19 cellular contexts compared by ENCODE assay signal in the genomic region with DNA sequence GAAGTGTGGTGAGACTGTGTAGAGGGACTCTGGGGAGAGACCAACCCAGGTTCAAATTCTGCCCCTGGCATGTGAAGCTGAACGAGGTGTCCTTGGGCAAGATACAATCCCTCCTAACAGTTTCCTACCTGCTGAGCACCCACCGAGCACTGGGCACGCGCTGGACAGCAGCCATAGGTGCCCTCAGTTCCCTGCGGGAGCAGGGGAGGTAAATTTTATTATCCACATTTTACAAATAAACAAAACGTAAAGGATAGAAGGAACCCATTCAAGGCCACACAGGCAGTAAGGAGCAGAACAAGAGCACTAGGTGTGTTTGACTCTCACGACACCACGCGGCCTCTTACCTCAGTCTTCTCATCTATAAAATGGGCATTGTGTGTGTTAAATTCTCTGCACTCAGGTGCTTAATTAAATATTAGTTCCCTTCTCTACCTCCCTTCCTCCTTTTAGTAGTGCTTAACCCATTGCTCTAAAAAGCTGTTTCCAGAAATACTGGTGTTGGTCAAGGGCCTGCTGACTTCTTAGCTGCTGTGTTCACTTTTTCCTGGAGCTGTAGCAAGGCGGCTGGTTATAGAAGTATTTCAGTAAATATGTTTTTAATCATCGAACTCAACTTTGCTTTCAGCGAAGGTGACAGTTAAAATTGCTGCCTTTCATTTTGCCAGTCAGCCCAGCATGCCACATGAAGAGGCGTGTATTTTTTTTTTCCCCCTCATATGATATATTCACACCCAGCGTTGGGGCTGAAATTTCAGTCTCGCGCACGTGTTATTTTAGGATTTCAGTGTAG. TPM values are rescaled to one million over a fixed set of nuclear protein-coding genes. Genes with fewer than 3 reads are reported as not detected.
DNase-seq lines count a peak whose midpoint lies in the region; ATAC-seq, FAIRE-seq and TF ChIP-seq lines count a peak whose summit lies in the region.
"Had no signal": no experiment of that assay in that cellular context is flagged by ENCODE, and none has a peak within 500 bp of the region (broad histone marks: within the 10 kb centered on the region; RNA-seq: fewer than 3 reads in every experiment).

No MANE protein-coding gene starts in this region.

- H3K4me1 ChIP-seq in Panc1 (ENCODE audit: control insufficient read depth, insufficient read depth, low read length), result no peaks in the 10 kb centered on the region
- peaks cover 8 to 14% (median 11%) of the 10 kb centered on the region in 4 experiments; a peak in 6 of 7 replicates for H3K4me1 ChIP-seq in H1 (replicated peaks in 1 of 4; ENCODE audit: control insufficient read depth in 3 of 4, insufficient read depth in 4 of 4, low read length in 3 of 4)
- H3K4me1 ChIP-seq in neuronal stem cell (ENCODE audit: control insufficient read depth in 2 of 2, insufficient read depth in 1 of 2, low read depth in 1 of 2, low read length in 2 of 2), result peaks cover 6 to 7% of the 10 kb centered on the region in 2 donors

- H3K27me3 ChIP-seq in Panc1 (ENCODE audit: control insufficient read depth, insufficient read depth, low read length), result no peaks in the 10 kb centered on the region
- no peaks in the 10 kb centered on the region for H3K27me3 ChIP-seq in H1 (replicated peaks in 1 of 4; ENCODE audit: control insufficient read depth in 3 of 4, extremely low read depth in 1 of 4, insufficient read depth in 3 of 4, low read length in 3 of 4)
- H3K27me3 ChIP-seq in neuronal stem cell (ENCODE audit: control insufficient read depth in 3 of 3, insufficient read depth in 3 of 3, low read depth in 1 of 3, low read length in 3 of 3), result no peaks in the 10 kb centered on the region
- no peaks in the 10 kb centered on the region for H3K27me3 ChIP-seq in CD4-positive, alpha-beta T cell (ENCODE audit: control insufficient read depth, insufficient read depth, low read length)
- H3K27me3 ChIP-seq: BLaER1 had no signal

- H2BK15ac ChIP-seq in H1 (ENCODE audit: low read length), result no peak overlapping the region
- H2BK15ac ChIP-seq in neuronal stem cell (ENCODE audit: low read length), result no peak overlapping the region

- CTCF ChIA-PET in Panc1 (lab: Charles Lee), result no interaction called here
- CTCF ChIA-PET in H1 (lab: Charles Lee; ENCODE audit: partially characterized antibody), result interaction anchor here (0.5 to 1.1 kb wide), 3 partner anchors 44 to 197 kb away, joined by 3 read pairs; no protein-coding TSS in a partner anchor
- CTCF ChIA-PET in CD4-positive, alpha-beta T cell (lab: Charles Lee), result no interaction called here

- H2BK120ac ChIP-seq in H1 (replicated peaks; ENCODE audit: low read depth, low read length) (no peak overlapping the region), neuronal stem cell (ENCODE audit: low read depth, low read length) (no peak overlapping the region)

- H3K27ac ChIP-seq in Panc1 (ENCODE audit: low read length) (no peak overlapping the region), H1 (ENCODE audit: low read depth, low read length) (no peak overlapping the region), neuronal stem cell (replicated peaks; ENCODE audit: low read length) (no peak overlapping the region)
- no peak overlapping the region for H3K27ac ChIP-seq in CD4-positive, alpha-beta T cell (ENCODE audit: low read depth, low read length)
- H3K27ac ChIP-seq: 22Rv1, BLaER1 had no signal

- no TSS peak for BruUV-seq in Panc1 (replicated peaks; lab: Mats Ljungman, UMichigan)

- H3K9me3 ChIP-seq in Panc1 (ENCODE audit: control insufficient read depth, insufficient read depth, low read depth, low read length), result no peaks in the 10 kb centered on the region
- peaks cover 5 to 7% of the 10 kb centered on the region in 2 experiments; a peak in 3 of 4 replicates for H3K9me3 ChIP-seq in H1 (ENCODE audit: insufficient read depth in 2 of 2, low read depth in 1 of 2, low read length in 1 of 2)
- H3K9me3 ChIP-seq in neuronal stem cell (replicated peaks in 1 of 2; ENCODE audit: control insufficient read depth in 2 of 2, insufficient read depth in 1 of 2, low read depth in 1 of 2, low read length in 2 of 2), result peaks cover 1 to 9% of the 10 kb centered on the region in 2 donors
- peaks cover 8% of the 10 kb centered on the region for H3K9me3 ChIP-seq in CD4-positive, alpha-beta T cell (ENCODE audit: control insufficient read depth, low read length)

- H3K4me3 Mint-ChIP-seq in CD14-positive monocyte, result no peak overlapping the region
- H3K4me3 Mint-ChIP-seq in CD4-positive, alpha-beta T cell, result no peak overlapping the region
- H3K4me3 Mint-ChIP-seq: CD4-positive, CD25-positive, alpha-beta regulatory T cell had no signal

- no peaks in the 10 kb centered on the region for H3K36me3 ChIP-seq in Panc1 (ENCODE audit: control insufficient read depth, insufficient read depth, low read length)
- peaks cover 0 to 3% (median 0%) of the 10 kb centered on the region in 4 experiments; a peak in 1 of 8 replicates for H3K36me3 ChIP-seq in H1 (ENCODE audit: control insufficient read depth in 2 of 4, insufficient read depth in 4 of 4, low read length in 3 of 4)
- peaks cover 0 to 3% of the 10 kb centered on the region in 2 donors for H3K36me3 ChIP-seq in neuronal stem cell (replicated peaks in 1 of 2; ENCODE audit: control insufficient read depth in 2 of 2, insufficient read depth in 2 of 2, low read length in 2 of 2)
- H3K36me3 ChIP-seq: BLaER1 had no signal

- H3K27ac Mint-ChIP-seq in CD14-positive monocyte, result no peak overlapping the region
- no peak overlapping the region for H3K27ac Mint-ChIP-seq in CD4-positive, alpha-beta T cell

- no peak overlapping the region for H3K4ac ChIP-seq in H1 (replicated peaks; ENCODE audit: insufficient read length, low read depth, low read length)
- H3K4ac ChIP-seq in neuronal stem cell (ENCODE audit: low read length), result no peak overlapping the region

- H4K91ac ChIP-seq in H1 (replicated peaks; ENCODE audit: insufficient read length, low read length), result no peak overlapping the region
- H4K91ac ChIP-seq in neuronal stem cell (ENCODE audit: low read depth, low read length, poor library complexity), result no peak overlapping the region

- no peak overlapping the region for H3K4me3 ChIP-seq in Panc1 (ENCODE audit: low read depth in 2 of 2, low read length in 2 of 2)
- no peak overlapping the region for H3K4me3 ChIP-seq in H1 (ENCODE audit: extremely low read depth in 1 of 4, insufficient read depth in 2 of 4, low read depth in 3 of 4, low read length in 4 of 4)
- no peak overlapping the region for H3K4me3 ChIP-seq in neuronal stem cell (ENCODE audit: low read length in 2 of 2)
- H3K4me3 ChIP-seq: BLaER1 had no signal

- H4K20me1 ChIP-seq in H1 (replicated peaks in 1 of 2; ENCODE audit: control insufficient read depth in 1 of 2, insufficient read depth in 2 of 2, low read length in 2 of 2), result no peaks in the 10 kb centered on the region
- H4K20me1 ChIP-seq: BLaER1 had no signal

- no peak overlapping the region for H4K8ac ChIP-seq in H1 (ENCODE audit: extremely low read depth, insufficient read depth, low read length)
- H4K8ac ChIP-seq in neuronal stem cell (ENCODE audit: low read depth, low read length), result no peak overlapping the region

- H2BK5ac ChIP-seq in H1 (ENCODE audit: low read depth, low read length) (no peak overlapping the region), neuronal stem cell (ENCODE audit: low read length) (no peak overlapping the region)

- H3K23ac ChIP-seq in H1 (ENCODE audit: insufficient read length) (no peak overlapping the region), neuronal stem cell (ENCODE audit: low read depth, low read length, poor library complexity) (no peak overlapping the region)

- peaks cover 2 to 13% (median 5%) of the 10 kb centered on the region in 7 donors for H3K9me3 Mint-ChIP-seq in CD14-positive monocyte
- H3K9me3 Mint-ChIP-seq in CD4-positive, alpha-beta T cell, result peaks cover 2% of the 10 kb centered on the region

- H2AK5ac ChIP-seq in H1 (ENCODE audit: low read depth, low read length) (0 out of 2 replicates have a peak overlapping the region, but pooled peaks have one; percentile 14), neuronal stem cell (ENCODE audit: low read depth, low read length) (no peak overlapping the region)

- no peak overlapping the region for H3K56ac ChIP-seq in H1 (replicated peaks; ENCODE audit: insufficient read length, low read depth, low read length)

- H3K18ac ChIP-seq in H1 (ENCODE audit: extremely low read depth, low read length) (no peak overlapping the region), neuronal stem cell (ENCODE audit: low read length) (no peak overlapping the region)

- TF ChIP-seq CTCF in CD14-positive monocyte (IDR thresholded peaks at IDR 0.05) (no peak), Panc1 (IDR thresholded peaks at IDR 0.05) (no peak), H1 (IDR thresholded peaks at IDR 0.05; ENCODE audit: control extremely low read depth in 1 of 3, insufficient read depth in 1 of 3, low read depth in 1 of 3, low read length in 3 of 3) (no peak)
- TF ChIP-seq CTCF in CD4-positive, alpha-beta T cell (IDR thresholded peaks at IDR 0.05), result no peak

- TF ChIP-seq RAD21 in H1 (IDR thresholded peaks at IDR 0.05 in 1 of 2, conservative IDR thresholded peaks at IDR 0.05 in 1 of 2; ENCODE audit: low read depth in 2 of 2, low read length in 2 of 2), result no peak

- FAIRE-seq in H1 (lab: Jason Lieb, UNC), result no peak
- FAIRE-seq: GM12892, GM19239 had no signal

- H3K79me1 ChIP-seq in H1 (ENCODE audit: low read depth, low read length), result no peaks in the 10 kb centered on the region; the same call in 1 of the 2 replicates
- H3K79me1 ChIP-seq in neuronal stem cell (ENCODE audit: low read depth, low read length), result no peaks in the 10 kb centered on the region

- POLR2A ChIA-PET in Panc1 (lab: Charles Lee) (no interaction called here), H1 (lab: Charles Lee; ENCODE audit: partially characterized antibody) (interaction anchor here (0.7 to 5.2 kb wide), 2 partner anchors 9 to 13 kb away, joined by 3 to 38 read pairs; no protein-coding TSS in a partner anchor)
- POLR2A ChIA-PET in CD4-positive, alpha-beta T cell (lab: Charles Lee), result interaction anchor here (0.6 kb wide), 1 partner anchor 46 kb away, joined by 3 read pairs; no protein-coding TSS in a partner anchor

- H3K9ac ChIP-seq in H1 (replicated peaks in 1 of 4; ENCODE audit: extremely low read depth in 1 of 4, low read depth in 3 of 4, low read length in 3 of 4), result no peak overlapping the region
- no peak overlapping the region for H3K9ac ChIP-seq in neuronal stem cell (ENCODE audit: low read depth, low read length, poor library complexity)
- H3K9ac ChIP-seq: BLaER1 had no signal

- no peak overlapping the region for H2BK20ac ChIP-seq in H1 (ENCODE audit: low read length)

- H3K4me1 Mint-ChIP-seq in CD14-positive monocyte, result no peaks in the 10 kb centered on the region
- no peaks in the 10 kb centered on the region for H3K4me1 Mint-ChIP-seq in CD4-positive, alpha-beta T cell (ENCODE audit: low read depth)
- H3K4me1 Mint-ChIP-seq: CD4-positive, CD25-positive, alpha-beta regulatory T cell had no signal

- peaks cover 7 to 12% (median 9%) of the 10 kb centered on the region in 3 donors for H3K27me3 Mint-ChIP-seq in CD14-positive monocyte (ENCODE audit: low read depth in 3 of 3)
- H3K27me3 Mint-ChIP-seq in CD4-positive, alpha-beta T cell, result peaks cover 23% of the 10 kb centered on the region

- WGBS in H1 (ENCODE audit: extremely low coverage in 1 of 2, insufficient coverage in 1 of 2, insufficient read length in 1 of 2, insufficient replicate concordance in 2 of 2, low coverage in 1 of 2, low lambda C conversion rate in 2 of 2, missing lambda C conversion rate in 1 of 2), 2 experiments, result 96% methylated on average over 17 of the region's 17 CpGs; no CpG with 5 or more reads in 1 of the 2 experiments
- no CpG with 5 or more reads among the region's 17 CpGs for WGBS in neuronal stem cell (ENCODE audit: extremely low coverage in 2 of 2, insufficient read length in 2 of 2, insufficient replicate concordance in 1 of 2), 2 donors

- no peak overlapping the region for H4K5ac ChIP-seq in H1 (ENCODE audit: insufficient read length, low read depth, low read length)

- no peaks in the 10 kb centered on the region for H3K23me2 ChIP-seq in H1 (ENCODE audit: low read depth, low read length)

- H2BK12ac ChIP-seq in H1 (ENCODE audit: low read depth, low read length) (no peak overlapping the region), neuronal stem cell (ENCODE audit: low read length) (no peak overlapping the region)

- TF ChIP-seq POLR2A in H1 (IDR thresholded peaks at IDR 0.05; ENCODE audit: control extremely low read depth in 1 of 2, low read depth in 2 of 2, low read length in 2 of 2), result no peak

- no peak overlapping the region for H3K14ac ChIP-seq in H1 (ENCODE audit: insufficient read length)
- no peak overlapping the region for H3K14ac ChIP-seq in neuronal stem cell (ENCODE audit: low read length)

- H3K79me2 ChIP-seq in H1 (ENCODE audit: control insufficient read depth in 1 of 2, insufficient read depth in 2 of 2, low read length in 2 of 2), result peaks cover 0 to 10% of the 10 kb centered on the region in 2 experiments; a peak in 2 of 4 replicates

- in situ Hi-C loops in Panc1 (cut with HindIII; ENCODE audit: low pct_unique_long_range_greater_than_20kb, low sequenced_read_pairs), result no loop called here

- intact Hi-C loops in CD14-positive monocyte (cut with micrococcal nuclease), result no loop called here
- intact Hi-C loops in Panc1 (cut with micrococcal nuclease; ENCODE audit: unreplicated experiment), result no loop called here
- intact Hi-C loops in CD4-positive, alpha-beta T cell (cut with DNase I, micrococcal nuclease), result no loop called here

- ATAC-seq in Panc1 (0 out of 2 replicates have a peak, but pooled peaks have one; percentile 46), GM21390 (IDR thresholded peaks at IDR 0.05; ENCODE audit: unreplicated experiment) (no peak)
- no peak for ATAC-seq in CD4-positive, alpha-beta T cell (ENCODE audit: poor library complexity)

- DNase-seq in NCI-H1417 (lab: John Stamatoyannopoulos, UW) (peak in 2 of 3 experiments; percentile 63 to 85), NCI-H1417 treated with DMSO at 0.1 percent for 48 hours (lab: John Stamatoyannopoulos, UW) (no peak), CD14-positive monocyte (ENCODE audit: low spot score) (peak; percentile 13), Panc1 (ENCODE audit: low read depth, low spot score) (no peak), H1 (ENCODE audit: low read depth in 1 of 2, low spot score in 2 of 2) (no peak), neuronal stem cell (ENCODE audit: low spot score) (no peak)
- DNase-seq in CD4-positive, alpha-beta T cell, result no peak
- DNase-seq: AML-193; CD4-positive, CD25-positive, alpha-beta regulatory T cell; DMS153; DND-41; GDM1; H7; IMR-90 had no signal

- no peaks in the 10 kb centered on the region for H3K36me3 Mint-ChIP-seq in CD14-positive monocyte
- no peaks in the 10 kb centered on the region for H3K36me3 Mint-ChIP-seq in CD4-positive, alpha-beta T cell (ENCODE audit: low read depth)
- H3K36me3 Mint-ChIP-seq: CD4-positive, CD25-positive, alpha-beta regulatory T cell had no signal

- no peak overlapping the region for H3K4me2 ChIP-seq in H1 (ENCODE audit: insufficient read depth in 1 of 2, low read depth in 2 of 2, low read length in 2 of 2)
- H3K4me2 ChIP-seq in neuronal stem cell (ENCODE audit: insufficient read depth, low read length, poor library complexity, severe bottlenecking), result no peak overlapping the region
- H3K4me2 ChIP-seq: BLaER1 had no signal

- TF ChIP-seq EP300 in H1 (IDR thresholded peaks at IDR 0.05; ENCODE audit: borderline replicate concordance in 1 of 2, low read depth in 2 of 2, low read length in 2 of 2), result no peak

- H2AFZ ChIP-seq in H1 (ENCODE audit: low read length) (no peak overlapping the region), neuronal stem cell (ENCODE audit: low read length) (no peak overlapping the region)

RNA-seq across cellular contexts. Expression of gene PGBD5, which starts 41.6 kb away (rescaled TPM):
- not detected for polyA plus RNA-seq in CD14-positive monocyte
- 0.05 TPM for total RNA-seq in Panc1 (2021; ENCODE audit: unreplicated experiment)
- 0.02 TPM for polyA plus RNA-seq in Panc1 (2012; ENCODE audit: insufficient read length)
- total RNA-seq in H1 (2021; fragmentation: NEBNext Ultra II Directional; extraction: Animal tissue kit (Norgen Biotek cat#: 25700)), result 18.4 and 21.2 TPM in 2 replicates
- polyA plus RNA-seq in H1 (2011; rRNA removed), result 16.3 and 17.2 TPM in 2 replicates
- polyA plus RNA-seq in H1 (2011; cell fraction: cytosol; rRNA removed), result 19.2 TPM
- polyA plus RNA-seq in H1 (2011; cell fraction: nucleus; rRNA removed), result 26.3 TPM
- 14.3 to 21.6 TPM (median 19.5 TPM) in 4 replicates for polyA plus RNA-seq in H1 (2012, experiment 1 of 2)
- polyA plus RNA-seq in H1 (2012, experiment 2 of 2), result 13.3 TPM
- 11.0 TPM for polyA plus RNA-seq in H1 (2013, experiment 1 of 2)
- polyA plus RNA-seq in H1 (2013, experiment 2 of 2), result 12.3 TPM
- polyA minus RNA-seq in H1 (2011; rRNA and poly(A)+ RNA removed), result 27.6 and 30.6 TPM in 2 replicates
- 13.5 TPM for polyA minus RNA-seq in H1 (2011; cell fraction: cytosol; rRNA and poly(A)+ RNA removed)
- polyA minus RNA-seq in H1 (2011; cell fraction: nucleus; rRNA and poly(A)+ RNA removed), result 10.5 TPM
- polyA plus RNA-seq in neuronal stem cell (2013, experiment 1 of 2), result 3.3 TPM
- 3.0 TPM for polyA plus RNA-seq in neuronal stem cell (2013, experiment 2 of 2)
- total RNA-seq in CD4-positive, alpha-beta T cell, result not detected
- total RNA-seq: CD4-positive, CD25-positive, alpha-beta regulatory T cell had no signal
- polyA plus RNA-seq: CD4-positive, CD25-positive, alpha-beta regulatory T cell had no signal

Comparison
In these comparisons a context has a peak if more than half of its experiments do, and no peak if none do; other contexts are left out.
1. DNase-seq: peak in NCI-H1417 (2 of 3) and CD14-positive monocyte (single experiment); none in NCI-H1417 treated with DMSO at 0.1 percent for 48 hours (single experiment), Panc1 (single experiment), H1 (0 of 2), neuronal stem cell (single experiment) and CD4-positive, alpha-beta T cell (0 of 10).
2. RNA of gene PGBD5, which starts 41.6 kb away (total RNA-seq): 18.4 to 21.2 TPM in H1; 0.05 TPM in Panc1 (single experiment) and not detected in CD4-positive, alpha-beta T cell; every median in the first group is over 10 times any median in the second.